ENCODE assay signal across 1 cellular context in genomic region chr11:75406338-75406777, GRCh38.
TF ChIP-seq lines count a peak whose summit lies in the region.

No MANE protein-coding gene starts in this region.

TF ChIP-seq in K562, 482 proteins besides CTCF, POLR2A, EP300 and RAD21 (continued from another document and continues in another):
- TF ChIP-seq REST (CRISPR knock-in tag; IDR thresholded peaks at IDR 0.05; ENCODE audit: low read depth) (no peak), TEAD1 (CRISPR knock-in tag; IDR thresholded peaks at IDR 0.05) (peak in 1 of 2 experiments; percentile 66; a peak in 2 of 4 replicates), CTBP1 (IDR thresholded peaks at IDR 0.05; ENCODE audit: borderline replicate concordance) (peak; percentile 96), ZBTB17 (CRISPR knock-in tag; IDR thresholded peaks at IDR 0.05) (0 out of 2 replicates have a peak, but pooled peaks have one; percentile 19), KDM2B (CRISPR knock-in tag; IDR thresholded peaks at IDR 0.05) (no peak), MTA1 (IDR thresholded peaks at IDR 0.05; ENCODE audit: borderline replicate concordance) (peak; percentile 56; the same call in 1 of the 2 replicates), SOX6 (IDR thresholded peaks at IDR 0.05) (peak; percentile 89), ZNF232 (CRISPR knock-in tag; IDR thresholded peaks at IDR 0.05) (no peak), SMAD3 (CRISPR knock-in tag; conservative IDR thresholded peaks at IDR 0.05) (peak; percentile 79), AFF1 (IDR thresholded peaks at IDR 0.05; ENCODE audit: low read depth in 1 of 2, partially characterized antibody in 2 of 2) (peak in 1 of 2 experiments; percentile 84), KDM1A (IDR thresholded peaks at IDR 0.05) (peak; percentile 91), ZMIZ1 (IDR thresholded peaks at IDR 0.05; ENCODE audit: low read depth in 2 of 2, low read length in 2 of 2) (peak in 1 of 2 experiments; percentile 89; a peak in 2 of 4 replicates), ZNF57 (CRISPR knock-in tag; IDR thresholded peaks at IDR 0.05) (no peak), FOXP4 (CRISPR knock-in tag; IDR thresholded peaks at IDR 0.05; ENCODE audit: borderline replicate concordance) (no peak), ZNF3 (CRISPR knock-in tag; IDR thresholded peaks at IDR 0.05) (no peak), FOXP1 (CRISPR knock-in tag; IDR thresholded peaks at IDR 0.05) (no peak), HMG20A (CRISPR knock-in tag; conservative IDR thresholded peaks at IDR 0.05) (no peak; the same call in 1 of the 2 replicates), THRA (IDR thresholded peaks at IDR 0.05) (no peak), VEZF1 (CRISPR knock-in tag; IDR thresholded peaks at IDR 0.05) (peak; percentile 63), SUPT5H (IDR thresholded peaks at IDR 0.05) (0 out of 2 replicates have a peak, but pooled peaks have one; percentile 1), NCOR1 (IDR thresholded peaks at IDR 0.05) (peak; percentile 93), CCNT2 (IDR thresholded peaks at IDR 0.05; ENCODE audit: borderline replicate concordance, extremely low read depth, insufficient read length, low read depth, low read length) (peak; percentile 76), ZNF175 (CRISPR knock-in tag; IDR thresholded peaks at IDR 0.05; ENCODE audit: low read depth) (peak; percentile 90; the same call in 1 of the 2 replicates), SMAD4 (CRISPR knock-in tag; conservative IDR thresholded peaks at IDR 0.05) (peak; percentile 94), ERF (CRISPR knock-in tag; IDR thresholded peaks at IDR 0.05) (peak; percentile 76; the same call in 1 of the 2 replicates), TCFL5 (CRISPR knock-in tag; conservative IDR thresholded peaks at IDR 0.05) (no peak), NR4A1 (CRISPR knock-in tag; IDR thresholded peaks at IDR 0.05) (no peak), NR4A1 (tag; IDR thresholded peaks at IDR 0.05) (peak; percentile 84), HES1 (IDR thresholded peaks at IDR 0.05; ENCODE audit: low read depth) (peak; percentile 61; the same call in 1 of the 2 replicates), STAT6 (CRISPR knock-in tag; IDR thresholded peaks at IDR 0.05) (no peak), HDAC3 (IDR thresholded peaks at IDR 0.05; ENCODE audit: borderline replicate concordance, partially characterized antibody) (peak; percentile 59), LEF1 (IDR thresholded peaks at IDR 0.05) (no peak), ZC3H8 (IDR thresholded peaks at IDR 0.05) (no peak), POLR2G (IDR thresholded peaks at IDR 0.05; ENCODE audit: low read depth, low read length) (0 out of 2 replicates have a peak, but pooled peaks have one; percentile 23), MEF2D (tag; conservative IDR thresholded peaks at IDR 0.05; ENCODE audit: low read depth) (0 out of 2 replicates have a peak, but pooled peaks have one; percentile 29), KHSRP (IDR thresholded peaks at IDR 0.05) (0 out of 2 replicates have a peak, but pooled peaks have one; percentile 12), TAF15 (IDR thresholded peaks at IDR 0.05; ENCODE audit: low read depth, low read length) (no peak), ARID2 (IDR thresholded peaks at IDR 0.05) (no peak), ZBTB2 (IDR thresholded peaks at IDR 0.05) (peak; percentile 74; the same call in 1 of the 2 replicates)
